In genomic region chr5:36388288-36388687, GRCh38 we compare ENCODE assay signal across 17 cellular contexts.
DNase-seq lines count a peak whose midpoint lies in the region; ATAC-seq, FAIRE-seq and TF ChIP-seq lines count a peak whose summit lies in the region.
"Had no signal": no experiment of that assay in that cellular context is flagged by ENCODE, and none has a peak within 500 bp of the region (broad histone marks: within the 10 kb centered on the region; RNA-seq: fewer than 3 reads in every experiment).

No MANE protein-coding gene starts in this region.

- no peak for TF ChIP-seq CTCF in A549 (IDR thresholded peaks at IDR 0.05)
- TF ChIP-seq CTCF in IMR-90 (conservative IDR thresholded peaks at IDR 0.05; ENCODE audit: low read depth, low read length): no peak
- TF ChIP-seq CTCF in adrenal gland (IDR thresholded peaks at IDR 0.05): no peak
- no peak for TF ChIP-seq CTCF in osteoblast (IDR thresholded peaks at IDR 0.05; ENCODE audit: extremely low read depth, low read depth, low read length)

- 65% methylated on average over 4 of the region's 4 CpGs for WGBS in A549 (ENCODE audit: missing lambda C conversion rate)
- WGBS in IMR-90 (ENCODE audit: extremely low coverage in 2 of 2, insufficient read length in 1 of 2), 2 experiments: no CpG with 5 or more reads among the region's 4 CpGs
- WGBS in adrenal gland, 4 donors: 55 to 81% (median 61%) methylated on average over 4 of the region's 4 CpGs

- no peaks in the 10 kb centered on the region for H3K9me1 ChIP-seq in IMR-90 (ENCODE audit: insufficient read depth, low read length)

- no peak overlapping the region for H4K5ac ChIP-seq in IMR-90 (ENCODE audit: low read depth, low read length)

- H3K56ac ChIP-seq in IMR-90 (ENCODE audit: extremely low read depth, insufficient read depth, low read length): no peak overlapping the region

- BruUV-seq in IMR-90 (replicated peaks; lab: Mats Ljungman, UMichigan): no TSS peak

- H2BK120ac ChIP-seq in IMR-90 (ENCODE audit: low read depth, low read length): no peak overlapping the region

- no peak overlapping the region for H2BK15ac ChIP-seq in IMR-90 (ENCODE audit: low read depth, low read length)

- in situ Hi-C loops in IMR-90 (cut with MboI; ENCODE audit: low sequenced_read_pairs): no loop called here

- no peak for TF ChIP-seq EP300 in A549 (IDR thresholded peaks at IDR 0.05)

- no peak overlapping the region for H3K27ac ChIP-seq in A549
- no peak overlapping the region for H3K27ac ChIP-seq in IMR-90 (ENCODE audit: insufficient read depth, low read length)
- H3K27ac ChIP-seq in adrenal gland: peak overlapping the region; percentile 4 to 73 (median 26)
- no peak overlapping the region for H3K27ac ChIP-seq in osteoblast (ENCODE audit: low read depth, low read length)
- H3K27ac ChIP-seq: C4-2B had no signal

- TF ChIP-seq POLR2A in A549 (IDR thresholded peaks at IDR 0.05; ENCODE audit: low read length) (no peak), IMR-90 (IDR thresholded peaks at IDR 0.05; ENCODE audit: low read depth, low read length) (no peak), adrenal gland (IDR thresholded peaks at IDR 0.05) (no peak), GM12892 (IDR thresholded peaks at IDR 0.05; ENCODE audit: low read depth, low read length) (no peak)

- POLR2A ChIA-PET in A549 (lab: Yijun Ruan, JAX) (no interaction called here), IMR-90 (lab: Charles Lee; ENCODE audit: unreplicated experiment) (no interaction called here)

- CTCF ChIA-PET in A549 (lab: Yijun Ruan, JAX): interaction anchor here (0.7 to 1.0 kb wide), 5 partner anchors 9 to 308 kb away, joined by 3 to 4 read pairs (median 3); no protein-coding TSS in a partner anchor
- CTCF ChIA-PET in IMR-90 (lab: Yijun Ruan, JAX): interaction anchor here (0.6 kb wide), 2 partner anchors 69 to 425 kb away, joined by 3 read pairs; no protein-coding TSS in a partner anchor

- DNase-seq in A549 (ENCODE audit: low read depth in 1 of 2, low spot score in 1 of 2) (no peak), IMR-90 (no peak), adrenal gland (no peak), osteoblast (ENCODE audit: insufficient read length, low spot score, missing footprints) (no peak), GM12892 (ENCODE audit: insufficient read length) (no peak), NCI-H82 (lab: John Stamatoyannopoulos, UW) (no peak)
- DNase-seq: 8988T; Caco-2; CD4-positive, alpha-beta T cell; H9 had no signal

- H2AFZ ChIP-seq in IMR-90 (replicated peaks; ENCODE audit: low read length, poor library complexity) (no peak overlapping the region), osteoblast (ENCODE audit: low read length) (peak overlapping the region; percentile 5)

- H4K8ac ChIP-seq in IMR-90 (ENCODE audit: low read depth in 2 of 2, low read length in 2 of 2): no peak overlapping the region

- intact Hi-C loops in IMR-90 (cut with micrococcal nuclease) (no loop called here), adrenal gland (cut with DNase I) (no loop called here)

- H3K4me1 ChIP-seq in A549: no peaks in the 10 kb centered on the region
- no peaks in the 10 kb centered on the region for H3K4me1 ChIP-seq in IMR-90 (ENCODE audit: control insufficient read depth, insufficient read depth, low read length)
- H3K4me1 ChIP-seq in adrenal gland (replicated peaks in 1 of 2): peaks cover 0 to 4% of the 10 kb centered on the region in 2 donors
- peaks cover 13% of the 10 kb centered on the region for H3K4me1 ChIP-seq in osteoblast (ENCODE audit: insufficient read depth, low read length)

- dilution Hi-C loops in IMR-90 (cut with HindIII; ENCODE audit: low sequenced_read_pairs, unreplicated experiment): no loop called here

- no peaks in the 10 kb centered on the region for H3K79me1 ChIP-seq in IMR-90 (ENCODE audit: low read depth in 1 of 2, low read length in 2 of 2)

- H3K27me3 ChIP-seq in IMR-90 (ENCODE audit: control insufficient read depth, insufficient read depth, low read length) (peaks cover 17% of the 10 kb centered on the region), adrenal gland (no peaks in the 10 kb centered on the region), osteoblast (ENCODE audit: insufficient read depth, low read length) (no peaks in the 10 kb centered on the region)

- no peak overlapping the region for H3K23ac ChIP-seq in IMR-90 (ENCODE audit: low read depth, low read length)

- FAIRE-seq in A549 (lab: Jason Lieb, UNC) (no peak), GM12892 (lab: Jason Lieb, UNC) (no peak)
- FAIRE-seq: D721Med, G401.6, GM12891, GM18507, H1 had no signal

- H3K4me2 ChIP-seq in A549 (no peak overlapping the region), IMR-90 (ENCODE audit: low read depth, low read length) (no peak overlapping the region), osteoblast (ENCODE audit: insufficient read depth, low read length) (no peak overlapping the region)

- TF ChIP-seq RAD21 in A549 (conservative IDR thresholded peaks at IDR 0.05 in 1 of 2, IDR thresholded peaks at IDR 0.05 in 1 of 2) (no peak), IMR-90 (IDR thresholded peaks at IDR 0.05; ENCODE audit: low read length) (no peak)

- H3K4me3 ChIP-seq in A549: no peak overlapping the region
- no peak overlapping the region for H3K4me3 ChIP-seq in IMR-90 (ENCODE audit: insufficient read depth, low read depth, low read length)
- H3K4me3 ChIP-seq in adrenal gland: no peak overlapping the region
- no peak overlapping the region for H3K4me3 ChIP-seq in osteoblast (ENCODE audit: insufficient read depth, low read length)

- no peak overlapping the region for H3K4ac ChIP-seq in IMR-90 (ENCODE audit: low read depth, low read length)

- no peak overlapping the region for H4K91ac ChIP-seq in IMR-90 (ENCODE audit: insufficient read depth, low read depth, low read length)

- H2AK9ac ChIP-seq in IMR-90 (replicated peaks; ENCODE audit: low read depth, low read length, poor library complexity): no peak overlapping the region

- H3K14ac ChIP-seq in IMR-90 (replicated peaks; ENCODE audit: low read depth, low read length): no peak overlapping the region

- no peaks in the 10 kb centered on the region for H3K79me2 ChIP-seq in osteoblast (ENCODE audit: insufficient read depth, low read length)

- no peak overlapping the region for H3K9ac ChIP-seq in IMR-90 (ENCODE audit: low read depth, low read length)

- no peaks in the 10 kb centered on the region for H3K36me3 ChIP-seq in IMR-90 (ENCODE audit: control insufficient read depth, insufficient read depth, low read length)
- H3K36me3 ChIP-seq in adrenal gland (replicated peaks in 1 of 2): no peaks in the 10 kb centered on the region
- no peaks in the 10 kb centered on the region for H3K36me3 ChIP-seq in osteoblast (ENCODE audit: insufficient read depth, low read length)

- H2BK5ac ChIP-seq in IMR-90 (ENCODE audit: low read depth, low read length, poor library complexity, severe bottlenecking): no peak overlapping the region

- no peak overlapping the region for H2BK20ac ChIP-seq in IMR-90 (ENCODE audit: low read depth, low read length)

- H3K18ac ChIP-seq in IMR-90 (ENCODE audit: low read depth, low read length): no peak overlapping the region

- H3K9me3 ChIP-seq in A549 (no peaks in the 10 kb centered on the region), IMR-90 (ENCODE audit: control insufficient read depth, insufficient read depth, low read length) (no peaks in the 10 kb centered on the region), adrenal gland (replicated peaks in 1 of 3) (no peaks in the 10 kb centered on the region), osteoblast (ENCODE audit: low read depth, low read length) (no peaks in the 10 kb centered on the region)
- H3K9me3 ChIP-seq: Caco-2 had no signal

- no peak overlapping the region for H2AK5ac ChIP-seq in IMR-90 (ENCODE audit: low read depth, low read length)

- H4K20me1 ChIP-seq in IMR-90 (ENCODE audit: insufficient read depth, low read length) (no peaks in the 10 kb centered on the region), osteoblast (ENCODE audit: insufficient read depth, low read length) (no peaks in the 10 kb centered on the region)

- ATAC-seq in A549 (no peak), IMR-90 (ENCODE audit: low read depth) (no peak), GM21529 (IDR thresholded peaks at IDR 0.05; ENCODE audit: unreplicated experiment) (no peak)

TF ChIP-seq in A549, 52 proteins besides CTCF, POLR2A, EP300 and RAD21:
- TF ChIP-seq HOXB13 (CRISPR knock-in tag; IDR thresholded peaks at IDR 0.05; ENCODE audit: low read depth) (no peak), MAFK (IDR thresholded peaks at IDR 0.05; ENCODE audit: partially characterized antibody) (peak; percentile 19)
TF ChIP-seq in A549: peak in this region for 1.

TF ChIP-seq in IMR-90, 13 proteins besides CTCF, POLR2A, EP300 and RAD21:
- no peak for TF ChIP-seq NFE2L2 (IDR thresholded peaks at IDR 0.05; ENCODE audit: low read depth, low read length)
- TF ChIP-seq MAFK (IDR thresholded peaks at IDR 0.05; ENCODE audit: low read depth, low read length): peak; percentile 19; the same call in 1 of the 2 replicates

Comparison
In these comparisons a context has a peak if more than half of its experiments do, and no peak if none do; other contexts are left out.
1. H3K27ac ChIP-seq: peak in adrenal gland (5 of 5); none in A549 (0 of 2), IMR-90 (single experiment) and osteoblast (single experiment).